ENCODE assay signal across 33 cellular contexts in genomic region chr15:84996055-84996454, GRCh38.
"Had no signal": no experiment of that assay in that cellular context is flagged by ENCODE, and none has a peak within 500 bp of the region (broad histone marks: within the 10 kb centered on the region; RNA-seq: fewer than 3 reads in every experiment).

No MANE protein-coding gene starts in this region.

- H3K27me3 ChIP-seq: adrenal gland, ascending aorta, body of pancreas, brain microvascular endothelial cell, breast epithelium, cardiac muscle cell had no signal

- H3K27ac ChIP-seq: adrenal gland, ascending aorta, body of pancreas, brain microvascular endothelial cell, breast epithelium, cardiac muscle cell had no signal

- ATAC-seq: activated naive CD4-positive, alpha-beta T cell treated with anti-CD3 and anti-CD28 coated beads, Interleukin-2, amount 50 U/mL, for 72 hours; activated naive CD8-positive, alpha-beta T cell treated with anti-CD3 and anti-CD28 coated beads, Interleukin-2, amount 50 U/mL, for 24 hours; activated T-cell treated with anti-CD3 and anti-CD28 coated beads, Interleukin-2, amount 50 U/mL, for 4 hours; activated T-cell treated with anti-CD3 and anti-CD28 coated beads, Interleukin-2, amount 50 U/mL, for 72 hours; activated T-helper 17 cell treated with anti-CD3 and anti-CD28 coated beads, Interleukin-2, amount 50 U/mL, for 72 hours; body of pancreas had no signal

- H3K9me3 ChIP-seq: adrenal gland, ascending aorta, body of pancreas, breast epithelium had no signal

- DNase-seq: activated effector memory CD4-positive, alpha-beta T cell treated with anti-CD3 and anti-CD28 coated beads, Interleukin-2, amount 50 U/mL, for 16 hours; activated effector memory CD4-positive, alpha-beta T cell treated with Interleukin-2 at 50 U/mL for 16 hours; activated gamma-delta T cell; activated gamma-delta T cell treated with Interleukin-2 at 50 U/mL for 16 hours; activated naive CD4-positive, alpha-beta T cell; activated naive CD4-positive, alpha-beta T cell treated with anti-CD3 and anti-CD28 coated beads for 36 hours; activated naive CD4-positive, alpha-beta T cell treated with anti-CD3 and anti-CD28 coated beads, Interleukin-2, amount 10 ng/mL, durations not matched to agents 7 days and 5 days; activated naive CD4-positive, alpha-beta T cell treated with anti-CD3 and anti-CD28 coated beads, Interleukin-2, amount 50 U/mL, for 16 hours; activated naive CD4-positive, alpha-beta T cell treated with Interleukin-2 at 50 U/mL for 16 hours; activated naive CD8-positive, alpha-beta T cell treated with anti-CD3 and anti-CD28 coated beads for 36 hours; activated naive CD8-positive, alpha-beta T cell treated with anti-CD3 and anti-CD28 coated beads, Interleukin-2, amount 10 ng/mL, durations not matched to agents 7 days and 5 days; activated naive CD8-positive, alpha-beta T cell treated with anti-CD3 and anti-CD28 coated beads, Interleukin-2, amount 50 U/mL, for 24 hours; activated T-cell treated with anti-CD3 and anti-CD28 coated beads, Interleukin-2, amount 50 U/mL, for 24 hours; activated T-cell treated with anti-CD3 and anti-CD28 coated beads, Interleukin-2, amount 50 U/mL, for 4 hours; activated T-cell treated with anti-CD3 and anti-CD28 coated beads, Interleukin-2, amount 50 U/mL, for 48 hours; activated T-cell treated with anti-CD3 and anti-CD28 coated beads, Interleukin-2, amount 50 U/mL, for 72 hours; adrenal gland; amniotic stem cell; amygdala; anterior cingulate cortex; aorta; body of pancreas; brain microvascular endothelial cell; caudate nucleus; central memory CD4-positive, alpha-beta T cell; cerebellar nuclear complex had no signal

- H3K36me3 ChIP-seq: adrenal gland, ascending aorta, brain microvascular endothelial cell, breast epithelium, cardiac muscle cell had no signal

- H3K4me3 ChIP-seq: adrenal gland, ascending aorta, body of pancreas, breast epithelium, cardiac muscle cell had no signal

- H3K4me1 ChIP-seq: breast epithelium had no signal

- FAIRE-seq: astrocyte, bronchial epithelial cell had no signal
